Comparison of ENCODE assay signal across 17 cellular contexts in the genomic region with DNA sequence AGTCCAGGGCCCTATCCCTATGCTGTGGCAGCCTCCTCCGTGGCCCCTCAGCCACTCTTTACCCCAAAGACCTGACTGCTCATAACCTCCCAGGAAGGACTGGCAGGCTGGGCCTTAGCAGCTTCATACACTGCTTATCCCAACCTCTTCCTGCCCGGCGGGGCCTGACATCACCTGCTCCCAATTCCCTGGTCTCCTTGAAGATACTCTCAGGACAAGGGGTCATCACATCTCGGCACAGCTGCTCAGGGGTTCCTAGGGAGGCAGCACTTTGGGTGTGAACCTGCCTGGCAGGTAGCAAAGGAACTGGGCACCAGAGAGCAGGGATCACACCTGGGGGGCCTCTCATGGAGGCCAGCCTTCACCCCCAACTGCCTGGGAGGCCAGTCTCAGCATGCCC.
"Had no signal": no experiment of that assay in that cellular context is flagged by ENCODE, and none has a peak within 500 bp of the region (broad histone marks: within the 10 kb centered on the region; RNA-seq: fewer than 3 reads in every experiment).

No MANE protein-coding gene starts in this region.

- H3K4me3 Mint-ChIP-seq: dendritic cell treated with granulocyte-macrophage colony-stimulating factor and Interleukin-4, amounts not matched to agents 40 ng/mL and 50 ng/mL, for 4 days; immature natural killer cell; naive thymus-derived CD8-positive, alpha-beta T cell; stimulated activated memory B cell treated with anti-CD40 and anti-IgM and Interleukin-4, amounts not matched to agents 10 μg/mL and 1 μg/mL and 100 μg/mL, for 72 hours; stimulated activated naive CD8-positive, alpha-beta T cell treated with anti-CD3 and anti-CD28 coated beads, Interleukin-15, Interleukin-2, amounts not matched to agents 100 ng/mL and 50 ng/mL, for 24 hours had no signal

- H3K27ac ChIP-seq: foreskin keratinocyte, neutrophil, psoas muscle, right lobe of liver, spleen, tibial artery had no signal

- ATAC-seq: foreskin keratinocyte; mucosa of descending colon; naive thymus-derived CD8-positive, alpha-beta T cell; psoas muscle; right lobe of liver; stimulated activated memory B cell treated with anti-CD40 and anti-IgM and Interleukin-4, amounts not matched to agents 10 μg/mL and 1 μg/mL and 100 μg/mL, for 72 hours had no signal

- H3K27me3 Mint-ChIP-seq: dendritic cell treated with granulocyte-macrophage colony-stimulating factor and Interleukin-4, amounts not matched to agents 40 ng/mL and 50 ng/mL, for 4 days; stimulated activated memory B cell treated with anti-CD40 and anti-IgM and Interleukin-4, amounts not matched to agents 10 μg/mL and 1 μg/mL and 100 μg/mL, for 72 hours; stimulated activated naive CD8-positive, alpha-beta T cell treated with anti-CD3 and anti-CD28 coated beads, Interleukin-15, Interleukin-2, amounts not matched to agents 100 ng/mL and 50 ng/mL, for 24 hours had no signal

- H3K27ac Mint-ChIP-seq: dendritic cell treated with granulocyte-macrophage colony-stimulating factor and Interleukin-4, amounts not matched to agents 40 ng/mL and 50 ng/mL, for 4 days; stimulated activated memory B cell treated with anti-CD40 and anti-IgM and Interleukin-4, amounts not matched to agents 10 μg/mL and 1 μg/mL and 100 μg/mL, for 72 hours; stimulated activated naive CD8-positive, alpha-beta T cell treated with anti-CD3 and anti-CD28 coated beads, Interleukin-15, Interleukin-2, amounts not matched to agents 100 ng/mL and 50 ng/mL, for 24 hours had no signal

- H3K4me3 ChIP-seq: mucosa of descending colon, psoas muscle, right lobe of liver, spleen, tibial artery had no signal

- DNase-seq: erythroblast; immature natural killer cell; mucosa of descending colon; naive thymus-derived CD8-positive, alpha-beta T cell; psoas muscle; retina; right lobe of liver; stimulated activated CD4-positive, alpha-beta T cell treated with anti-CD3 and anti-CD28 coated beads, Interleukin-15, amount 100 ng/mL, for 24 hours; stimulated activated CD4-positive, alpha-beta T cell treated with anti-CD3 and anti-CD28 coated beads, Interleukin-1b, Interleukin-23, amount 100 ng/mL, for 48 hours; stimulated activated CD4-positive, alpha-beta T cell treated with anti-CD3 and anti-CD28 coated beads, Interleukin-4, amount 100 ng/mL, for 24 hours; tibial artery had no signal

- H3K36me3 Mint-ChIP-seq: immature natural killer cell; naive thymus-derived CD8-positive, alpha-beta T cell; stimulated activated memory B cell treated with anti-CD40 and anti-IgM and Interleukin-4, amounts not matched to agents 10 μg/mL and 1 μg/mL and 100 μg/mL, for 72 hours had no signal

- H3K9me3 Mint-ChIP-seq: dendritic cell treated with granulocyte-macrophage colony-stimulating factor and Interleukin-4, amounts not matched to agents 40 ng/mL and 50 ng/mL, for 4 days; immature natural killer cell; naive thymus-derived CD8-positive, alpha-beta T cell; stimulated activated memory B cell treated with anti-CD40 and anti-IgM and Interleukin-4, amounts not matched to agents 10 μg/mL and 1 μg/mL and 100 μg/mL, for 72 hours; stimulated activated naive CD8-positive, alpha-beta T cell treated with anti-CD3 and anti-CD28 coated beads, Interleukin-15, Interleukin-2, amounts not matched to agents 100 ng/mL and 50 ng/mL, for 24 hours had no signal

- H3K4me1 ChIP-seq: right lobe of liver had no signal

- H3K36me3 ChIP-seq: neutrophil, right lobe of liver, spleen, tibial artery had no signal

- H3K9me3 ChIP-seq: mucosa of descending colon, neutrophil, psoas muscle, right lobe of liver, spleen, tibial artery had no signal

- H3K27me3 ChIP-seq: foreskin keratinocyte, neutrophil, right lobe of liver, spleen, tibial artery had no signal
